Comparison of ENCODE assay signal across 7 cellular contexts in genomic region chr4:157040380-157040779, GRCh38. TPM values are rescaled to one million over a fixed set of nuclear protein-coding genes. Genes with fewer than 3 reads are reported as not detected.
"Had no signal": no experiment of that assay in that cellular context is flagged by ENCODE, and none has a peak within 500 bp of the region (broad histone marks: within the 10 kb centered on the region; RNA-seq: fewer than 3 reads in every experiment).

No MANE protein-coding gene starts in this region.

- H3K27ac Mint-ChIP-seq: GM23338, H9, HFFc6, IgD-negative memory B cell had no signal

- H3K4me1 Mint-ChIP-seq: IgD-negative memory B cell had no signal

- H3K27me3 Mint-ChIP-seq: IgD-negative memory B cell had no signal

- H3K4me3 ChIP-seq: GM23338 had no signal

- H3K9me3 Mint-ChIP-seq: GM23338, H9, HFFc6, IgD-negative memory B cell had no signal

- H2AFZ ChIP-seq: GM23338 had no signal

- H3K4me2 ChIP-seq: GM23338 had no signal

- H3K36me3 Mint-ChIP-seq: IgD-negative memory B cell had no signal

- H3K27ac ChIP-seq: HL-60 had no signal

- H3K4me3 Mint-ChIP-seq: GM23338, H9, HFFc6, IgD-negative memory B cell had no signal

- DNase-seq: H9, HCEC 1CT, HFFc6 had no signal

- ATAC-seq: GM23338, HepG2 had no signal

RNA-seq across cellular contexts. Expression of gene GLRB, which starts 35.6 kb away (rescaled TPM):
- polyA plus RNA-seq: IgD-negative memory B cell had no signal
